25 cellular contexts compared by ENCODE assay signal in the genomic region with DNA sequence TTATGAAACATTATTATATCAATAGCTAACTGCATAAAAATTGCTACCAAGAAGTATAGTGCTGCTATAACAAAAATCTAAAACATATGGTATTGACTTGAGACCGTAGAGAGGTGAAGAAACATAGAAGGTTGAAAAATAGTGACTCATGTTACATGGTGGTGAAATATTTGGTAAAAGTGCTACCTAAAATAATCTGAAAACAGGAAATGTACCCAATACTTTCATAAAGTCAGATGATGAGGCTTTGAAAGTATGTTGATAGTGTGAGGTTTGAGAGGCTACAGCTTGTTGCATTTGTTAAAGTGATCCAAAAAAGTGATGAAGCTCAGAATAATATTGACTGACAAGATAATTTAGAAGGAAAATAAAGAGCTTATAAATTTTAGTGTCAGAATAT.
"Had no signal": no experiment of that assay in that cellular context is flagged by ENCODE, and none has a peak within 500 bp of the region (broad histone marks: within the 10 kb centered on the region; RNA-seq: fewer than 3 reads in every experiment).

No MANE protein-coding gene starts in this region.

- H3K27me3 ChIP-seq: hepatocyte, neural progenitor cell, ovary, right atrium auricular region, sigmoid colon, testis, tibial nerve had no signal

- ATAC-seq: left colon; left ventricle myocardium superior; natural killer cell treated with Interleukin-12 subunit alpha and Interleukin-12 subunit beta and Interleukin-15 and Interleukin-18, amount 100 ng/mL, for 72 hours; stimulated activated naive B cell treated with anti-CD40 and anti-IgM and Interleukin-4, amounts not matched to agents 10 μg/mL and 1 μg/mL and 100 μg/mL, for 72 hours; stimulated activated naive CD8-positive, alpha-beta T cell treated with anti-CD3 and anti-CD28 coated beads, Interleukin-15, amount 100 ng/mL, for 72 hours had no signal

- H3K4me1 ChIP-seq: right atrium auricular region, sigmoid colon, testis, tibial nerve had no signal

- H3K4me3 ChIP-seq: hepatocyte, lung, neural progenitor cell, ovary, right atrium auricular region, sigmoid colon, skin epidermis, testis, tibial nerve had no signal

- H3K27ac ChIP-seq: hepatocyte, neural progenitor cell, ovary, right atrium auricular region, sigmoid colon, skin epidermis, testis, tibial nerve had no signal

- H3K79me2 ChIP-seq: hepatocyte had no signal

- H3K4me2 ChIP-seq: hepatocyte, neural progenitor cell had no signal

- DNase-seq: effector CD4-positive, alpha-beta T cell; endodermal cell; erythroblast; foreskin melanocyte; head of caudate nucleus; kidney; left colon; left ventricle myocardium superior; mesenchymal stem cell; midbrain; nucleus accumbens; ovary; sigmoid colon; stimulated activated CD4-positive, alpha-beta T cell treated with anti-CD3 and anti-CD28 coated beads, Interleukin-2, amount 100 ng/mL, for 24 hours; stimulated activated CD4-positive, alpha-beta T cell treated with anti-CD3 and anti-CD28 coated beads, Interleukin-4, amount 100 ng/mL, for 4 hours; stimulated activated naive B cell treated with anti-CD40 and anti-IgM and Interleukin-4, amounts not matched to agents 10 μg/mL and 1 μg/mL and 100 μg/mL, for 72 hours; stimulated activated naive CD8-positive, alpha-beta T cell treated with anti-CD3 and anti-CD28 coated beads, Interleukin-15, amount 100 ng/mL, for 72 hours; testis had no signal

- H3K36me3 ChIP-seq: neural progenitor cell, ovary, right atrium auricular region, sigmoid colon, tibial nerve had no signal

- H3K9ac ChIP-seq: neural progenitor cell had no signal

- H2AFZ ChIP-seq: hepatocyte, neural progenitor cell had no signal

- H3K9me3 ChIP-seq: ovary, right atrium auricular region, sigmoid colon, testis, tibial nerve had no signal
